Comparison of ENCODE assay signal across 26 cellular contexts in genomic region chr13:75618308-75618707, GRCh38.
"Had no signal": no experiment of that assay in that cellular context is flagged by ENCODE, and none has a peak within 500 bp of the region (broad histone marks: within the 10 kb centered on the region; RNA-seq: fewer than 3 reads in every experiment).

No MANE protein-coding gene starts in this region.

- H3K9me3 ChIP-seq: left ventricle myocardium inferior, mucosa of descending colon, pancreas, prostate gland, sigmoid colon, spleen, suprapubic skin, thoracic aorta, tibial nerve, uterus had no signal

- H3K4me1 Mint-ChIP-seq: stimulated activated effector memory CD8-positive, alpha-beta T cell treated with anti-CD3 and anti-CD28 coated beads, Interleukin-12 subunit alpha, Interleukin-12 subunit beta, amount 100 ng/mL, for 72 hours had no signal

- H3K27me3 ChIP-seq: pancreas, sigmoid colon, spleen, suprapubic skin, tibial nerve, uterus had no signal

- H3K27ac ChIP-seq: left ventricle myocardium inferior, pancreas, prostate gland, sigmoid colon, spleen, suprapubic skin, thoracic aorta, tibial nerve, uterus had no signal

- H3K27me3 Mint-ChIP-seq: naive thymus-derived CD4-positive, alpha-beta T cell; natural killer cell treated with Interleukin-12 subunit alpha and Interleukin-12 subunit beta and Interleukin-15 and Interleukin-18, amount 100 ng/mL, for 72 hours; stimulated activated naive CD8-positive, alpha-beta T cell treated with anti-CD3 and anti-CD28 coated beads, Interleukin-15, Interleukin-2, amounts not matched to agents 100 ng/mL and 50 ng/mL, for 24 hours; type B pancreatic cell had no signal

- ATAC-seq: mucosa of descending colon; naive thymus-derived CD4-positive, alpha-beta T cell; pancreas; right cardiac atrium; stimulated activated effector memory CD8-positive, alpha-beta T cell treated with anti-CD3 and anti-CD28 coated beads, Interleukin-12 subunit alpha, Interleukin-12 subunit beta, amount 100 ng/mL, for 72 hours had no signal

- DNase-seq: islet precursor cell; left ventricle myocardium inferior; mesendoderm; midbrain; mucosa of descending colon; naive thymus-derived CD4-positive, alpha-beta T cell; nucleus accumbens; pancreas; posterior cingulate gyrus; retina; right cardiac atrium; sigmoid colon; small intestine; spleen; stimulated activated CD4-positive, alpha-beta T cell treated with anti-CD3 and anti-CD28 coated beads, Interleukin-4, amount 100 ng/mL, for 24 hours; stimulated activated naive CD4-positive, alpha-beta T cell; uterus had no signal

- H3K4me3 ChIP-seq: left ventricle myocardium inferior, lung, mucosa of descending colon, pancreas, prostate gland, sigmoid colon, spleen, suprapubic skin, thoracic aorta, tibial nerve, uterus had no signal

- FAIRE-seq: pancreas, small intestine had no signal

- H3K36me3 ChIP-seq: pancreas, prostate gland, sigmoid colon, suprapubic skin, thoracic aorta, uterus had no signal

- H3K36me3 Mint-ChIP-seq: natural killer cell treated with Interleukin-12 subunit alpha and Interleukin-12 subunit beta and Interleukin-15 and Interleukin-18, amount 100 ng/mL, for 72 hours; stimulated activated effector memory CD8-positive, alpha-beta T cell treated with anti-CD3 and anti-CD28 coated beads, Interleukin-12 subunit alpha, Interleukin-12 subunit beta, amount 100 ng/mL, for 72 hours had no signal

- H3K9me3 Mint-ChIP-seq: naive thymus-derived CD4-positive, alpha-beta T cell; natural killer cell treated with Interleukin-12 subunit alpha and Interleukin-12 subunit beta and Interleukin-15 and Interleukin-18, amount 100 ng/mL, for 72 hours; stimulated activated effector memory CD8-positive, alpha-beta T cell treated with anti-CD3 and anti-CD28 coated beads, Interleukin-12 subunit alpha, Interleukin-12 subunit beta, amount 100 ng/mL, for 72 hours; stimulated activated naive CD8-positive, alpha-beta T cell treated with anti-CD3 and anti-CD28 coated beads, Interleukin-15, Interleukin-2, amounts not matched to agents 100 ng/mL and 50 ng/mL, for 24 hours; type B pancreatic cell had no signal

- H3K4me3 Mint-ChIP-seq: naive thymus-derived CD4-positive, alpha-beta T cell; natural killer cell treated with Interleukin-12 subunit alpha and Interleukin-12 subunit beta and Interleukin-15 and Interleukin-18, amount 100 ng/mL, for 72 hours; stimulated activated effector memory CD8-positive, alpha-beta T cell treated with anti-CD3 and anti-CD28 coated beads, Interleukin-12 subunit alpha, Interleukin-12 subunit beta, amount 100 ng/mL, for 72 hours; stimulated activated naive CD8-positive, alpha-beta T cell treated with anti-CD3 and anti-CD28 coated beads, Interleukin-15, Interleukin-2, amounts not matched to agents 100 ng/mL and 50 ng/mL, for 24 hours; type B pancreatic cell had no signal

- H3K4me1 ChIP-seq: left ventricle myocardium inferior, pancreas, prostate gland, sigmoid colon, spleen, suprapubic skin, tibial nerve, uterus had no signal

- H3K27ac Mint-ChIP-seq: stimulated activated effector memory CD8-positive, alpha-beta T cell treated with anti-CD3 and anti-CD28 coated beads, Interleukin-12 subunit alpha, Interleukin-12 subunit beta, amount 100 ng/mL, for 72 hours; stimulated activated naive CD8-positive, alpha-beta T cell treated with anti-CD3 and anti-CD28 coated beads, Interleukin-15, Interleukin-2, amounts not matched to agents 100 ng/mL and 50 ng/mL, for 24 hours; type B pancreatic cell had no signal
